ENCODE assay signal across 31 cellular contexts in the genomic region with DNA sequence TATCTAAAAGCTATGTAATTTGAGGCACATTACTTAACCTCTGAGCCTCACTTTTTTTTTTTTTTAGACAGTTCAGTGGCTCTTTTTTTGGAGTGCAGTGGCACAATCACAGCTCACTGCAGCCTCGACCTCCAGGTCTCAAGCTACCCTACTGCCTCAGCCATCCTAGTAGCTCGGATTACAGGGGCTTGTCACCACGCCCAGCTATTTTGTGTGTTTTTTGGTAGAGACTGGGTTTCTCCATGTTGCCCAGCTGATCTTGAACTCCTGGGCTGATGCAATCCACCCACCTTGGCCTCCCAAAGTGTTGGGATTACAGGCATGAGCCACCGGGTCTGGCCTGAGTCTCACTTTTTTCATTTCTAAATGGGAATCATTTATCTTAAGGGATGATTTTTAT.
"Had no signal": no experiment of that assay in that cellular context is flagged by ENCODE, and none has a peak within 500 bp of the region (broad histone marks: within the 10 kb centered on the region; RNA-seq: fewer than 3 reads in every experiment).

No MANE protein-coding gene starts in this region.

- DNase-seq: activated CD4-positive, alpha-beta memory T cell treated with anti-CD3 and anti-CD28 coated beads, Interleukin-2, amount 10 ng/mL, durations not matched to agents 7 days and 5 days; activated CD4-positive, alpha-beta T cell treated with anti-CD3 and anti-CD28 coated beads for 1 hour; activated CD4-positive, alpha-beta T cell treated with anti-CD3 and anti-CD28 coated beads for 48 hours; activated CD4-positive, CD25-positive, alpha-beta regulatory T cell; activated CD8-positive, alpha-beta memory T cell treated with anti-CD3 and anti-CD28 coated beads for 24 hours; activated CD8-positive, alpha-beta memory T cell treated with anti-CD3 and anti-CD28 coated beads, Interleukin-2, amount 10 ng/mL, durations not matched to agents 7 days and 5 days; activated CD8-positive, alpha-beta memory T cell treated with anti-CD3 and anti-CD28 coated beads, Interleukin-2, amount 50 U/mL, for 48 hours; activated effector memory CD4-positive, alpha-beta T cell treated with Interleukin-2 at 50 U/mL for 16 hours; activated naive CD4-positive, alpha-beta T cell; activated naive CD4-positive, alpha-beta T cell treated with anti-CD3 and anti-CD28 coated beads, Interleukin-2, amount 50 U/mL, for 16 hours; activated naive CD8-positive, alpha-beta T cell treated with anti-CD3 and anti-CD28 coated beads for 36 hours; activated T-cell treated with anti-CD3 and anti-CD28 coated beads, Interleukin-2, amount 50 U/mL, for 48 hours; amniotic stem cell; aorta; brain microvascular endothelial cell; central memory CD4-positive, alpha-beta T cell; NCI-H1105; NCI-H1417 treated with DMSO at 0.1 percent for 48 hours; NCI-H187 treated with DMSO at 0.1 percent for 48 hours; NCI-H2081 treated with DMSO at 0.1 percent for 48 hours; NCI-H345; NCI-H524 treated with DMSO at 0.1 percent for 48 hours; NK-92 treated with Interleukin-12 subunit alpha and Interleukin-12 subunit beta, amount 100 ng/mL, for 24 hours; PC-9; SW 1271; T-helper 1 cell; T-helper 2 cell; T-helper 9 cell had no signal

- H3K27me3 ChIP-seq: brain microvascular endothelial cell had no signal

- H3K4me3 ChIP-seq: PC-9 had no signal

- ATAC-seq: activated CD8-positive, alpha-beta memory T cell treated with anti-CD3 and anti-CD28 coated beads, Interleukin-2, amount 10 ng/mL, durations not matched to agents 7 days and 5 days; Right ventricle myocardium inferior had no signal

- H3K4me1 Mint-ChIP-seq: activated CD4-positive, alpha-beta memory T cell treated with anti-CD3 and anti-CD28 coated beads, Interleukin-2, amount 10 ng/mL, durations not matched to agents 7 days and 5 days; activated CD8-positive, alpha-beta memory T cell treated with anti-CD3 and anti-CD28 coated beads, Interleukin-2, amount 10 ng/mL, durations not matched to agents 7 days and 5 days; activated naive CD8-positive, alpha-beta T cell treated with anti-CD3 and anti-CD28 coated beads for 36 hours had no signal

- H3K36me3 Mint-ChIP-seq: activated CD8-positive, alpha-beta memory T cell treated with anti-CD3 and anti-CD28 coated beads, Interleukin-2, amount 10 ng/mL, durations not matched to agents 7 days and 5 days; activated naive CD8-positive, alpha-beta T cell treated with anti-CD3 and anti-CD28 coated beads for 36 hours had no signal

- H2AFZ ChIP-seq: PC-9 had no signal

- H3K27ac Mint-ChIP-seq: activated CD4-positive, alpha-beta memory T cell treated with anti-CD3 and anti-CD28 coated beads, Interleukin-2, amount 10 ng/mL, durations not matched to agents 7 days and 5 days; activated CD8-positive, alpha-beta memory T cell treated with anti-CD3 and anti-CD28 coated beads, Interleukin-2, amount 10 ng/mL, durations not matched to agents 7 days and 5 days; activated naive CD8-positive, alpha-beta T cell treated with anti-CD3 and anti-CD28 coated beads for 36 hours had no signal

- H3K36me3 ChIP-seq: brain microvascular endothelial cell had no signal

- H3K9me3 Mint-ChIP-seq: activated CD4-positive, alpha-beta memory T cell treated with anti-CD3 and anti-CD28 coated beads, Interleukin-2, amount 10 ng/mL, durations not matched to agents 7 days and 5 days had no signal

- H3K4me3 Mint-ChIP-seq: activated CD4-positive, alpha-beta memory T cell treated with anti-CD3 and anti-CD28 coated beads, Interleukin-2, amount 10 ng/mL, durations not matched to agents 7 days and 5 days; activated CD8-positive, alpha-beta memory T cell treated with anti-CD3 and anti-CD28 coated beads, Interleukin-2, amount 10 ng/mL, durations not matched to agents 7 days and 5 days; activated naive CD8-positive, alpha-beta T cell treated with anti-CD3 and anti-CD28 coated beads for 36 hours had no signal

- H3K27ac ChIP-seq: brain microvascular endothelial cell, PC-9, RWPE1, VCaP had no signal

- H3K27me3 Mint-ChIP-seq: activated CD4-positive, alpha-beta memory T cell treated with anti-CD3 and anti-CD28 coated beads, Interleukin-2, amount 10 ng/mL, durations not matched to agents 7 days and 5 days; activated CD8-positive, alpha-beta memory T cell treated with anti-CD3 and anti-CD28 coated beads, Interleukin-2, amount 10 ng/mL, durations not matched to agents 7 days and 5 days; activated naive CD8-positive, alpha-beta T cell treated with anti-CD3 and anti-CD28 coated beads for 36 hours had no signal

- H3K4me2 ChIP-seq: PC-9 had no signal
